Comparison of ENCODE assay signal across 8 cellular contexts in genomic region chr6:131808460-131809269, GRCh38. TPM values are rescaled to one million over a fixed set of nuclear protein-coding genes. Genes with fewer than 3 reads are reported as not detected.
DNase-seq lines count a peak whose midpoint lies in the region; ATAC-seq and TF ChIP-seq lines count a peak whose summit lies in the region.

No MANE protein-coding gene starts in this region.

- no peaks in the 10 kb centered on the region for H3K4me1 ChIP-seq in rectal smooth muscle tissue (ENCODE audit: control insufficient read depth, insufficient read depth, low read length)

- H3K9me3 Mint-ChIP-seq in T-cell = no peaks in the 10 kb centered on the region

- peaks cover 31 to 38% of the 10 kb centered on the region in 2 donors for H3K27me3 Mint-ChIP-seq in T-cell

- H3K36me3 Mint-ChIP-seq in T-cell = no peaks in the 10 kb centered on the region

- H3K27ac ChIP-seq in rectal smooth muscle tissue (ENCODE audit: low read depth, low read length) = no peak overlapping the region

- DNase-seq in T-cell = no peak
- DNase-seq in fibroblast of the aortic adventitia (ENCODE audit: low read depth) = no peak
- DNase-seq in NCI-H526 (lab: John Stamatoyannopoulos, UW) = no peak
- no peak for DNase-seq in NCI-H2029 treated with DMSO at 0.1 percent for 48 hours (lab: John Stamatoyannopoulos, UW)
- no peak for DNase-seq in activated gamma-delta T cell treated with Interleukin-2 at 50 U/mL for 16 hours

- TF ChIP-seq CTCF in fibroblast of the aortic adventitia (IDR thresholded peaks at IDR 0.05; ENCODE audit: insufficient read depth, low read length) = no peak

- H3K4me3 ChIP-seq in GM08714 (ENCODE audit: low read length) (peak overlapping the region; percentile 19), fibroblast of the aortic adventitia (ENCODE audit: low read depth, low read length) (peak overlapping the region; percentile 67), rectal smooth muscle tissue (ENCODE audit: low read length) (peak overlapping the region; percentile 61)

- H3K27me3 ChIP-seq in rectal smooth muscle tissue (ENCODE audit: control insufficient read depth, insufficient read depth, low read length) = no peaks in the 10 kb centered on the region

- peaks cover 9 to 18% (median 16%) of the 10 kb centered on the region in 3 donors for H3K4me1 Mint-ChIP-seq in T-cell

- ATAC-seq in T-cell (replicated peaks in 1 of 4) = no peak
- ATAC-seq in HG03460 (IDR thresholded peaks at IDR 0.05; ENCODE audit: unreplicated experiment) = no peak

- no peaks in the 10 kb centered on the region for H3K36me3 ChIP-seq in rectal smooth muscle tissue (ENCODE audit: control insufficient read depth, insufficient read depth, low read length)

- no peak overlapping the region for H3K9ac ChIP-seq in rectal smooth muscle tissue (ENCODE audit: low read length)

- POLR2A ChIA-PET in T-cell (lab: Charles Lee) = interaction anchor here in 1 of 2 donors (0.6 kb wide), 2 partner anchors 35 to 1228 kb away, joined by 3 to 12 read pairs; no protein-coding TSS in a partner anchor

- CTCF ChIA-PET in T-cell (lab: Charles Lee) = interaction anchor here in 1 of 2 donors (1.0 kb wide), 1 partner anchor 40 kb away, joined by 4 read pairs; no protein-coding TSS in a partner anchor

- peak overlapping the region; percentile 69 to 88 (median 71) for H3K4me3 Mint-ChIP-seq in T-cell

- H3K27ac Mint-ChIP-seq in T-cell = no peak overlapping the region

RNA-seq across cellular contexts. Expression of gene ENPP1, which starts 0.8 kb away (rescaled TPM):
- total RNA-seq in T-cell = under 1 TPM; 0.15 to 0.47 (median 0.35) TPM
- 5.6 and 7.4 TPM in 2 replicates for total RNA-seq in fibroblast of the aortic adventitia (ENCODE audit: low replicate concordance)
